In genomic region chr3:196388946-196389345, GRCh38 we compare ENCODE assay signal across 20 cellular contexts. TPM values are rescaled to one million over a fixed set of nuclear protein-coding genes. Genes with fewer than 3 reads are reported as not detected.
"Had no signal": no experiment of that assay in that cellular context is flagged by ENCODE, and none has a peak within 500 bp of the region (broad histone marks: within the 10 kb centered on the region; RNA-seq: fewer than 3 reads in every experiment).

No MANE protein-coding gene starts in this region.

- H3K4me2 ChIP-seq: smooth muscle cell had no signal

- H3K4me3 ChIP-seq: ascending aorta, left lung, smooth muscle cell, transverse colon, vagina had no signal

- H3K27me3 ChIP-seq: ascending aorta, left lung, transverse colon, vagina had no signal

- H3K4me1 ChIP-seq: ascending aorta, left lung, transverse colon, vagina had no signal

- H3K27ac Mint-ChIP-seq: natural killer cell, progenitor cell of endocrine pancreas had no signal

- DNase-seq: activated naive CD4-positive, alpha-beta T cell; activated T-cell treated with anti-CD3 and anti-CD28 coated beads for 4 hours; central memory CD4-positive, alpha-beta T cell; cortex of kidney; effector CD8-positive, alpha-beta T cell; hippocampal formation; kidney; left lung; mesendoderm; natural killer cell; right cardiac atrium; stimulated activated CD4-positive, alpha-beta T cell treated with anti-CD3 and anti-CD28 coated beads, Interleukin-4, amount 100 ng/mL, for 4 hours; stimulated activated CD8-positive, alpha-beta memory T cell treated with anti-CD3 and anti-CD28 coated beads, Interleukin-4, amount 100 ng/mL, for 48 hours; stimulated activated naive CD4-positive, alpha-beta T cell treated with Interleukin-2 at 50 U/mL for 16 hours; transverse colon had no signal

- H3K9me3 ChIP-seq: ascending aorta, left lung, transverse colon, vagina had no signal

- H3K9me3 Mint-ChIP-seq: natural killer cell had no signal

- H3K27ac ChIP-seq: ascending aorta, epithelial cell of prostate, left lung, transverse colon, vagina had no signal

- FAIRE-seq: kidney had no signal

- H3K27me3 Mint-ChIP-seq: progenitor cell of endocrine pancreas had no signal

- H3K4me3 Mint-ChIP-seq: natural killer cell had no signal

RNA-seq across cellular contexts. Expression of gene TM4SF19, which starts 50.8 kb away (rescaled TPM):
- total RNA-seq: ascending aorta, progenitor cell of endocrine pancreas, right cardiac atrium, transverse colon, vagina had no signal
- polyA plus RNA-seq: right cardiac atrium, smooth muscle cell had no signal
